Comparison of ENCODE assay signal across 10 cellular contexts in genomic region chr7:139727151-139727705, GRCh38. TPM values are rescaled to one million over a fixed set of nuclear protein-coding genes. Genes with fewer than 3 reads are reported as not detected.
DNase-seq lines count a peak whose midpoint lies in the region; ATAC-seq and TF ChIP-seq lines count a peak whose summit lies in the region.
"Had no signal": no experiment of that assay in that cellular context is flagged by ENCODE, and none has a peak within 500 bp of the region (broad histone marks: within the 10 kb centered on the region; RNA-seq: fewer than 3 reads in every experiment).

No MANE protein-coding gene starts in this region.

- no peaks in the 10 kb centered on the region for H3K36me3 ChIP-seq in right lobe of liver
- H3K36me3 ChIP-seq in mesendoderm (ENCODE audit: control insufficient read depth, insufficient read depth, low read length), result no peaks in the 10 kb centered on the region

- H3K9ac ChIP-seq in mesendoderm (ENCODE audit: low read length), result no peak overlapping the region

- intact Hi-C loops in right lobe of liver (cut with DNase I), result no loop called here

- H4K5ac ChIP-seq in mesendoderm (ENCODE audit: low read length), result no peak overlapping the region

- no peak overlapping the region for H2AK5ac ChIP-seq in mesendoderm (ENCODE audit: low read length)

- DNase-seq in AG08395 (ENCODE audit: low spot score), result peak; percentile 11
- DNase-seq in GM12865 (ENCODE audit: low read depth), result no peak
- peak; percentile 63 for DNase-seq in astrocyte of the spinal cord (ENCODE audit: low read depth, low spot score)
- DNase-seq in right lobe of liver, result no peak
- DNase-seq in stimulated activated CD4-positive, alpha-beta T cell treated with anti-CD3 and anti-CD28 coated beads, Interleukin-12 subunit alpha, Interleukin-12 subunit beta, amount 100 ng/mL, for 4 hours, result no peak
- no peak for DNase-seq in mesendoderm
- DNase-seq in HK-2 (ENCODE audit: unreplicated experiment), result no peak
- DNase-seq in SKM-1 treated with dmso at 0.1 percent for 144 hours (lab: John Stamatoyannopoulos, UW; ENCODE audit: unreplicated experiment), result no peak
- DNase-seq: Caco-2, NCI-H2029 treated with DMSO at 0.1 percent for 48 hours had no signal

- TF ChIP-seq POLR2A in right lobe of liver (IDR thresholded peaks at IDR 0.05), result no peak

- no peak overlapping the region for H2BK5ac ChIP-seq in mesendoderm (ENCODE audit: low read length)

- peak overlapping the region; percentile 30 for H3K4me3 ChIP-seq in GM12865 (ENCODE audit: low read depth, low read length)
- no peak overlapping the region for H3K4me3 ChIP-seq in astrocyte of the spinal cord (ENCODE audit: low read depth, low read length)
- H3K4me3 ChIP-seq in right lobe of liver, result no peak overlapping the region
- no peak overlapping the region for H3K4me3 ChIP-seq in mesendoderm (ENCODE audit: low read length)

- no peak overlapping the region for H3K56ac ChIP-seq in mesendoderm (ENCODE audit: low read length)

- H3K79me2 ChIP-seq in mesendoderm (ENCODE audit: control insufficient read depth, insufficient read depth, low read length), result no peaks in the 10 kb centered on the region

- ATAC-seq in right lobe of liver, result no peak

- H2BK120ac ChIP-seq in mesendoderm (ENCODE audit: low read depth, low read length), result no peak overlapping the region

- H3K23ac ChIP-seq in mesendoderm (ENCODE audit: low read length), result no peak overlapping the region

- TF ChIP-seq CTCF in GM12865 (IDR thresholded peaks at IDR 0.05; ENCODE audit: insufficient read depth, low read depth, low read length, missing control alignments), result no peak
- no peak for TF ChIP-seq CTCF in astrocyte of the spinal cord (IDR thresholded peaks at IDR 0.05; ENCODE audit: low read depth, low read length)
- no peak for TF ChIP-seq CTCF in right lobe of liver (IDR thresholded peaks at IDR 0.05)

- H3K4ac ChIP-seq in mesendoderm (ENCODE audit: low read depth, low read length), result no peak overlapping the region

- no peak overlapping the region for H2BK15ac ChIP-seq in mesendoderm (replicated peaks; ENCODE audit: low read depth)

- H3K27ac ChIP-seq in right lobe of liver, result peak overlapping the region; percentile 54 to 88 (median 77)
- H3K27ac ChIP-seq in mesendoderm (ENCODE audit: low read depth, low read length), result no peak overlapping the region

- peaks cover 5 to 85% (median 48%) of the 10 kb centered on the region in 4 donors for H3K4me1 ChIP-seq in right lobe of liver
- H3K4me1 ChIP-seq in mesendoderm (ENCODE audit: control insufficient read depth, low read depth, low read length), result no peaks in the 10 kb centered on the region

- H3K27me3 ChIP-seq in right lobe of liver, result no peaks in the 10 kb centered on the region
- H3K27me3 ChIP-seq in mesendoderm (ENCODE audit: insufficient read depth, low read length, poor library complexity), result no peaks in the 10 kb centered on the region

- no peak overlapping the region for H3K18ac ChIP-seq in mesendoderm (ENCODE audit: low read length)

- 25% methylated on average over 2 of the region's 3 CpGs for WGBS in right lobe of liver (ENCODE audit: insufficient coverage, low coverage, low lambda C conversion rate, missing lambda C conversion rate)
- no CpG with 5 or more reads among the region's 3 CpGs for WGBS in mesendoderm (ENCODE audit: extremely low coverage, insufficient coverage, low lambda C conversion rate)

- no peaks in the 10 kb centered on the region for H3K9me3 ChIP-seq in right lobe of liver
- H3K9me3 ChIP-seq: Caco-2 had no signal

- no peaks in the 10 kb centered on the region for H3K79me1 ChIP-seq in mesendoderm (ENCODE audit: low read length)

- H4K8ac ChIP-seq in mesendoderm (ENCODE audit: low read depth, low read length), result no peak overlapping the region

- in situ Hi-C loops in astrocyte of the spinal cord (cut with HindIII; ENCODE audit: low sequenced_read_pairs), result no loop called here

- no peak overlapping the region for H3K4me2 ChIP-seq in mesendoderm (ENCODE audit: low read length)

RNA-seq across cellular contexts. Expression of gene HIPK2, which starts 50.6 kb away (rescaled TPM):
- 10 to 100 TPM; 48.5 to 68.0 (median 59.6) TPM for total RNA-seq in right lobe of liver
- polyA plus RNA-seq in mesendoderm (2013, experiment 1 of 2), result 13.2 TPM
- polyA plus RNA-seq in mesendoderm (2013, experiment 2 of 2), result 13.5 TPM

Comparison
In these comparisons a context has a peak if more than half of its experiments do, and no peak if none do; other contexts are left out.
1. DNase-seq: peak in AG08395 (single experiment) and astrocyte of the spinal cord (single experiment); none in GM12865 (single experiment), right lobe of liver (0 of 3), stimulated activated CD4-positive, alpha-beta T cell treated with anti-CD3 and anti-CD28 coated beads, Interleukin-12 subunit alpha, Interleukin-12 subunit beta, amount 100 ng/mL, for 4 hours (single experiment), mesendoderm (single experiment), HK-2 (single experiment) and SKM-1 treated with dmso at 0.1 percent for 144 hours (single experiment).